Comparison of ENCODE assay signal across 26 cellular contexts in the genomic region with DNA sequence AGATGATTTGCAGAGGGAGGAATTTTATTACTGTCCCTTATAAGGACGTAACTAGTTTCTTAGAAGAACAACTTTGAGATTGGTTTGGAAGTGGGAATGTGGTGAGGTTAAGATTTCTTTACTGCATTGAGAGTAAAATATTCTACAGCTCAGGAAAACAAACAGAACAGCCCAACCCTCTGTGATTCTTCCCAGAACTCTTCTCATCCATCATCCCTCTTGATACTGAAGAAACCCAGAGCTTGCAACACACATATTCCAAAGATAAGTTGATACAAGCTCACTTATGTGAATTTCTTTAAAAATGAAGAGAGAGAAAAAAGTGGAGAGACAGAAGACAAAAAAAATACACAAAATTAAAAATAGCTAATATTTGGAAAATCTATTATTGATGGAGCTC.
A peak's percentile ranks its signal among the peaks of the same experiment; 100 is the strongest.
DNase-seq lines count a peak whose midpoint lies in the region; ATAC-seq and TF ChIP-seq lines count a peak whose summit lies in the region.
"Had no signal": no experiment of that assay in that cellular context is flagged by ENCODE, and none has a peak within 500 bp of the region (broad histone marks: within the 10 kb centered on the region; RNA-seq: fewer than 3 reads in every experiment).

No MANE protein-coding gene starts in this region.

- no peak overlapping the region for H2AFZ ChIP-seq in GM23248

- H3K4me2 ChIP-seq in GM23248 (ENCODE audit: unreplicated experiment), result peak overlapping the region; percentile 10
- H3K4me2 ChIP-seq: A549 had no signal

- H3K36me3 Mint-ChIP-seq in mesothelial cell of epicardium, result no peaks in the 10 kb centered on the region
- H3K36me3 Mint-ChIP-seq: CD4-positive, alpha-beta memory T cell had no signal

- H3K9me3 Mint-ChIP-seq in mesothelial cell of epicardium, result peaks cover 16% of the 10 kb centered on the region

- WGBS in GM23248 (ENCODE audit: low coverage in 1 of 2, low lambda C conversion rate in 2 of 2, missing lambda C conversion rate in 2 of 2), 2 experiments, result 96 to 100% methylated on average over 1 of the region's 1 CpG

- H3K27ac Mint-ChIP-seq in mesothelial cell of epicardium, result peak overlapping the region; percentile 52
- H3K27ac Mint-ChIP-seq: CD4-positive, alpha-beta memory T cell had no signal

- H3K9me3 ChIP-seq in GM23248 (ENCODE audit: low read depth), result no peaks in the 10 kb centered on the region
- H3K9me3 ChIP-seq: A549, SJSA1 had no signal

- no peak for TF ChIP-seq CTCF in mesothelial cell of epicardium (IDR thresholded peaks at IDR 0.05; ENCODE audit: unreplicated experiment)

- no peak overlapping the region for H3K4me3 Mint-ChIP-seq in mesothelial cell of epicardium
- H3K4me3 Mint-ChIP-seq: CD4-positive, alpha-beta memory T cell had no signal

- ATAC-seq in GM18505 (IDR thresholded peaks at IDR 0.05; ENCODE audit: unreplicated experiment), result no peak
- ATAC-seq: A549, HCT116, PC-3, Right ventricle myocardium inferior had no signal

- H3K4me3 ChIP-seq in GM23248, result no peak overlapping the region
- H3K4me3 ChIP-seq: A549, SJSA1 had no signal

- no peak overlapping the region for H3K27ac ChIP-seq in GM23248
- H3K27ac ChIP-seq: A549, HL-60, SJSA1 had no signal

- H3K79me2 ChIP-seq in GM23248 (ENCODE audit: insufficient read depth), result no peaks in the 10 kb centered on the region

- H3K36me3 ChIP-seq in GM23248 (ENCODE audit: low read depth), result no peaks in the 10 kb centered on the region
- H3K36me3 ChIP-seq: SJSA1 had no signal

- H4K20me1 ChIP-seq in GM23248 (ENCODE audit: insufficient read depth), result no peaks in the 10 kb centered on the region

- H3K4me1 Mint-ChIP-seq in mesothelial cell of epicardium, result peaks cover 10% of the 10 kb centered on the region
- H3K4me1 Mint-ChIP-seq: CD4-positive, alpha-beta memory T cell had no signal

- H3K9ac ChIP-seq in GM23248, result no peak overlapping the region

- no peaks in the 10 kb centered on the region for H3K27me3 ChIP-seq in GM23248 (replicated peaks; ENCODE audit: insufficient read depth)
- H3K27me3 ChIP-seq: SJSA1 had no signal

- no peaks in the 10 kb centered on the region for H3K9me2 ChIP-seq in GM23248 (ENCODE audit: insufficient read depth)

- DNase-seq in GM23248, result peak; percentile 10
- peak; percentile 96 for DNase-seq in amniotic epithelial cell (ENCODE audit: low read depth)
- peak; percentile 68 for DNase-seq in fibroblast of peridontal ligament (ENCODE audit: extremely low read depth)
- no peak for DNase-seq in mesothelial cell of epicardium (ENCODE audit: low spot score in 2 of 2, unreplicated experiment in 2 of 2)
- no peak for DNase-seq in GM19238 (ENCODE audit: insufficient read length, low spot score)
- no peak for DNase-seq in NCI-H748 treated with DMSO at 0.1 percent for 48 hours (lab: John Stamatoyannopoulos, UW)
- DNase-seq in SKM-1 treated with dmso at 0.1 percent for 144 hours (lab: John Stamatoyannopoulos, UW; ENCODE audit: unreplicated experiment), result no peak
- DNase-seq: C1 segment of cervical spinal cord; CD4-positive, alpha-beta memory T cell; COR-L47; EL; GDM1; NCI-H1092 treated with DMSO at 0.1 percent for 48 hours; NCI-H1436 treated with DMSO at 0.1 percent for 48 hours; NCI-H187 treated with DMSO at 0.1 percent for 48 hours; NCI-H2171 treated with DMSO at 0.1 percent for 48 hours; NCI-H524 treated with DMSO at 0.1 percent for 48 hours; NCI-H82; NK-92 treated with Interleukin-12 subunit alpha and Interleukin-12 subunit beta, amount 100 ng/mL, for 24 hours; PC-3 had no signal

- H3F3A ChIP-seq in GM23248 (ENCODE audit: insufficient read depth), result peaks cover 44% of the 10 kb centered on the region

- H3K27me3 Mint-ChIP-seq in mesothelial cell of epicardium (ENCODE audit: low read depth), result no peaks in the 10 kb centered on the region

- in situ Hi-C loops in GM23248 (cut with MboI), result no loop called here

- TF ChIP-seq POLR2A in GM18505 (IDR thresholded peaks at IDR 0.05; ENCODE audit: borderline replicate concordance, extremely low read depth, insufficient read depth, insufficient read length), result no peak

- peaks cover 55% of the 10 kb centered on the region for H3K4me1 ChIP-seq in GM23248 (ENCODE audit: insufficient read depth)

Comparison
In these comparisons a context has a peak if more than half of its experiments do, and no peak if none do; other contexts are left out.
1. DNase-seq: peak in GM23248 (single experiment), amniotic epithelial cell (single experiment) and fibroblast of peridontal ligament (single experiment); none in mesothelial cell of epicardium (0 of 2), GM19238 (single experiment), NCI-H748 treated with DMSO at 0.1 percent for 48 hours (single experiment) and SKM-1 treated with dmso at 0.1 percent for 144 hours (single experiment).